ENCODE assay signal across 20 cellular contexts in genomic region chr12:2940564-2940963, GRCh38. TPM values are rescaled to one million over a fixed set of nuclear protein-coding genes. Genes with fewer than 3 reads are reported as not detected.
DNase-seq lines count a peak whose midpoint lies in the region; ATAC-seq, FAIRE-seq and TF ChIP-seq lines count a peak whose summit lies in the region.
"Had no signal": no experiment of that assay in that cellular context is flagged by ENCODE, and none has a peak within 500 bp of the region (broad histone marks: within the 10 kb centered on the region; RNA-seq: fewer than 3 reads in every experiment).

No MANE protein-coding gene starts in this region.

- no peak overlapping the region for H3T11ph ChIP-seq in H9 (ENCODE audit: low read length)

- H3K4me2 ChIP-seq in H9 (ENCODE audit: insufficient read depth, insufficient read length, low read length) (no peak overlapping the region), K562 (ENCODE audit: insufficient read depth, low read length) (no peak overlapping the region)

- no peaks in the 10 kb centered on the region for H3K23me2 ChIP-seq in H9 (ENCODE audit: insufficient read length, low read depth, low read length, poor library complexity, severe bottlenecking)

- H2BK20ac ChIP-seq in H9 (ENCODE audit: low read depth, low read length, poor library complexity, severe bottlenecking), result no peak overlapping the region

- H3K23ac ChIP-seq in H9 (ENCODE audit: insufficient read length, low read depth, low read length), result no peak overlapping the region

- H4K20me1 ChIP-seq in H9 (ENCODE audit: control insufficient read depth, insufficient read depth, insufficient read length) (no peaks in the 10 kb centered on the region), K562 (replicated peaks; ENCODE audit: control insufficient read depth, insufficient read depth, low read length) (no peaks in the 10 kb centered on the region)

- no peak overlapping the region for H3K56ac ChIP-seq in H9 (ENCODE audit: insufficient read length, low read depth, low read length)

- intact Hi-C loops in K562 (cut with micrococcal nuclease), result no loop called here
- intact Hi-C loops in right cardiac atrium (cut with DNase I), result loop anchor here (5.0 to 10.0 kb wide), 3 partner anchors 46 to 56 kb away; partner anchors contain the start of gene TULP3 (in 1 of the 4)
- intact Hi-C loops in posterior vena cava (cut with DNase I), result no loop called here
- intact Hi-C loops in gastrocnemius medialis (cut with DNase I; ENCODE audit: low total_unique reads), result no loop called here

- no peak overlapping the region for H4K91ac ChIP-seq in H9 (ENCODE audit: insufficient read length, low read depth, low read length)

- FAIRE-seq in K562 (lab: Jason Lieb, UNC), result no peak
- FAIRE-seq: GM12892, H54 had no signal

- H3K9me3 Mint-ChIP-seq in H9, result no peaks in the 10 kb centered on the region; a peak in 1 of 5 replicates
- peaks cover 4% of the 10 kb centered on the region for H3K9me3 Mint-ChIP-seq in glutamatergic neuron (ENCODE audit: unreplicated experiment)
- H3K9me3 Mint-ChIP-seq: CD14-positive monocyte, HFFc6 had no signal

- H3K27me3 ChIP-seq in H9 (ENCODE audit: insufficient read depth, low read length) (no peaks in the 10 kb centered on the region), K562 (ENCODE audit: control insufficient read depth in 2 of 2, insufficient read depth in 2 of 2, low read length in 2 of 2) (no peaks in the 10 kb centered on the region), right cardiac atrium (ENCODE audit: control insufficient read depth, insufficient read depth) (no peaks in the 10 kb centered on the region), gastrocnemius medialis (no peaks in the 10 kb centered on the region)

- H3K79me2 ChIP-seq in H9 (ENCODE audit: insufficient read depth, low read length) (no peaks in the 10 kb centered on the region), K562 (ENCODE audit: control insufficient read depth, insufficient read depth, low read length) (no peaks in the 10 kb centered on the region)

- H2AFZ ChIP-seq in H9 (ENCODE audit: low read length) (no peak overlapping the region), K562 (ENCODE audit: low read depth, low read length) (no peak overlapping the region)

- no peaks in the 10 kb centered on the region for H3K79me1 ChIP-seq in H9 (ENCODE audit: insufficient read depth, low read depth, low read length, poor library complexity, severe bottlenecking)

- H3K27ac Mint-ChIP-seq in H9 (peak overlapping the region in 2 of 3 experiments; percentile 81 to 83; a peak in 4 of 7 replicates), glutamatergic neuron (ENCODE audit: unreplicated experiment) (no peak overlapping the region)
- H3K27ac Mint-ChIP-seq: HFFc6 had no signal

- H2BK120ac ChIP-seq in H9 (ENCODE audit: low read depth, low read length, poor library complexity, severe bottlenecking), result no peak overlapping the region

- ATAC-seq in K562 (peak; percentile 52), right cardiac atrium (peak; percentile 51 to 64), HG02588 (IDR thresholded peaks at IDR 0.05; ENCODE audit: unreplicated experiment) (no peak), gastrocnemius medialis (no peak)

- CTCF ChIA-PET in K562 (lab: Yijun Ruan, JAX; ENCODE audit: low intra/inter-chr PET ratio), result interaction anchor here (0.7 to 1.1 kb wide), 2 partner anchors 93 to 97 kb away, joined by 3 to 4 read pairs; no protein-coding TSS in a partner anchor

- no peak for TF ChIP-seq RAD21 in K562 (CRISPR knock-in tag; conservative IDR thresholded peaks at IDR 0.05 in 1 of 2, IDR thresholded peaks at IDR 0.05 in 1 of 2)

- H3K14ac ChIP-seq in H9 (ENCODE audit: insufficient read depth, low read length), result no peak overlapping the region

- no peak overlapping the region for H3K18ac ChIP-seq in H9 (ENCODE audit: insufficient read length, low read depth, low read length)

- POLR2A ChIA-PET in K562 (lab: Yijun Ruan, JAX), result interaction anchor here (0.6 kb wide), 1 partner anchor 19 kb away, joined by 3 read pairs; no protein-coding TSS in a partner anchor

- H3K36me3 ChIP-seq in K562 (ENCODE audit: control insufficient read depth, insufficient read depth, low read length), result no peaks in the 10 kb centered on the region; the same call in 2 of the 3 replicates
- peaks cover 0 to 35% of the 10 kb centered on the region in 2 donors for H3K36me3 ChIP-seq in gastrocnemius medialis

- peaks cover 2% of the 10 kb centered on the region; the same call in 1 of the 2 replicates for H3K27me3 Mint-ChIP-seq in H9 (ENCODE audit: low read depth)
- no peaks in the 10 kb centered on the region for H3K27me3 Mint-ChIP-seq in glutamatergic neuron (ENCODE audit: unreplicated experiment)

- TF ChIP-seq EP300 in K562 (IDR thresholded peaks at IDR 0.05; ENCODE audit: low read length), result no peak

- H4K5ac ChIP-seq in H9 (ENCODE audit: insufficient read length, low read depth, low read length), result no peak overlapping the region

- H4K8ac ChIP-seq in H9 (replicated peaks; ENCODE audit: insufficient read length, low read depth, low read length), result no peak overlapping the region

- no peak overlapping the region for H2BK12ac ChIP-seq in H9 (ENCODE audit: insufficient read length, low read depth, low read length)

- H3K4me3 Mint-ChIP-seq in H9 (no peak overlapping the region), glutamatergic neuron (ENCODE audit: unreplicated experiment) (no peak overlapping the region)
- H3K4me3 Mint-ChIP-seq: CD14-positive monocyte, HFFc6 had no signal

- no peak overlapping the region for H3K27ac ChIP-seq in H9 (ENCODE audit: insufficient read length, low read depth, low read length)
- no peak overlapping the region for H3K27ac ChIP-seq in K562 (ENCODE audit: extremely low read depth, low read depth, low read length)
- no peak overlapping the region for H3K27ac ChIP-seq in right cardiac atrium (ENCODE audit: low read length)
- H3K27ac ChIP-seq in gastrocnemius medialis, result no peak overlapping the region
- H3K27ac ChIP-seq: HL-60 had no signal

- H3K4me3 ChIP-seq in K562, result no peak overlapping the region
- no peak overlapping the region for H3K4me3 ChIP-seq in right cardiac atrium (ENCODE audit: low read length)
- H3K4me3 ChIP-seq in gastrocnemius medialis, result no peak overlapping the region

- H3K9me3 ChIP-seq in H9 (ENCODE audit: control insufficient read depth, low read depth, low read length) (no peaks in the 10 kb centered on the region), K562 (replicated peaks; ENCODE audit: control insufficient read depth, insufficient read depth, low read depth, low read length) (no peaks in the 10 kb centered on the region), right cardiac atrium (ENCODE audit: control insufficient read depth, low read length) (no peaks in the 10 kb centered on the region), gastrocnemius medialis (no peaks in the 10 kb centered on the region)

- no TSS peak for BruUV-seq in K562 (replicated peaks; lab: Mats Ljungman, UMichigan)

- DNase-seq in H9, result no peak
- peak; percentile 17 to 52 (median 34) for DNase-seq in K562 (ENCODE audit: extremely low read depth in 1 of 4, low spot score in 3 of 4)
- peak in 2 of 3 donors; percentile 20 to 61 for DNase-seq in right cardiac atrium
- DNase-seq in posterior vena cava (ENCODE audit: low spot score), result peak; percentile 56
- no peak for DNase-seq in gastrocnemius medialis
- no peak for DNase-seq in glutamatergic neuron
- no peak for DNase-seq in globus pallidus (ENCODE audit: low spot score)
- DNase-seq: ACHN, AML-193, DMS79, HFFc6, NCI-H2029, NCI-H345, NCI-H524 treated with DMSO at 0.1 percent for 48 hours, RPMI8226 had no signal

- H3K9me1 ChIP-seq in K562 (ENCODE audit: control insufficient read depth, insufficient read depth, low read length), result peaks cover 2% of the 10 kb centered on the region

- no peaks in the 10 kb centered on the region for H3K4me1 ChIP-seq in H9 (ENCODE audit: insufficient read depth, low read length)
- H3K4me1 ChIP-seq in K562 (replicated peaks in 1 of 2; ENCODE audit: control insufficient read depth in 2 of 2, insufficient read depth in 2 of 2, low read length in 2 of 2), result peaks cover 5 to 6% of the 10 kb centered on the region in 2 experiments; a peak in 3 of 5 replicates
- no peaks in the 10 kb centered on the region for H3K4me1 ChIP-seq in right cardiac atrium (ENCODE audit: control insufficient read depth, insufficient read depth, low read length)
- no peaks in the 10 kb centered on the region for H3K4me1 ChIP-seq in gastrocnemius medialis

- in situ Hi-C loops in K562 (cut with MboI) (no loop called here), gastrocnemius medialis (cut with MboI; ENCODE audit: low sequenced_read_pairs in 4 of 4) (loop anchor here in 3 of 4 donors (10.0 kb wide), 1 partner anchor 56 kb away; no protein-coding TSS in a partner anchor)

- H3K9ac ChIP-seq in H9 (ENCODE audit: extremely low read depth, insufficient read length, low read length) (no peak overlapping the region), K562 (ENCODE audit: insufficient read depth in 1 of 2, low read depth in 2 of 2, low read length in 2 of 2) (peak overlapping the region in 1 of 2 experiments; percentile 71; a peak in 1 of 4 replicates)

- H3K4ac ChIP-seq in H9 (ENCODE audit: low read depth, low read length), result no peak overlapping the region

- no peak overlapping the region for H2AK5ac ChIP-seq in H9 (ENCODE audit: insufficient read length, low read length)

- H3K36me3 Mint-ChIP-seq in H9 (ENCODE audit: insufficient read depth in 1 of 3, low read depth in 3 of 3) (peaks cover 0 to 33% (median 31%) of the 10 kb centered on the region in 3 experiments; a peak in 5 of 7 replicates), glutamatergic neuron (ENCODE audit: unreplicated experiment) (no peaks in the 10 kb centered on the region)

- TF ChIP-seq CTCF in H9 (conservative IDR thresholded peaks at IDR 0.05), result no peak
- no peak for TF ChIP-seq CTCF in K562 (IDR thresholded peaks at IDR 0.05 in 2 of 3, conservative IDR thresholded peaks at IDR 0.05 in 1 of 3; ENCODE audit: insufficient read depth in 2 of 3, low read depth in 1 of 3, low read length in 3 of 3)
- no peak for TF ChIP-seq CTCF in gastrocnemius medialis (IDR thresholded peaks at IDR 0.05 in 4 of 5, conservative IDR thresholded peaks at IDR 0.05 in 1 of 5)
- TF ChIP-seq CTCF in glutamatergic neuron (IDR thresholded peaks at IDR 0.05; ENCODE audit: partially characterized antibody, unreplicated experiment), result no peak

- no peak for TF ChIP-seq POLR2A in K562 (conservative IDR thresholded peaks at IDR 0.05)
- TF ChIP-seq POLR2A in gastrocnemius medialis (IDR thresholded peaks at IDR 0.05), result no peak

- WGBS in H9 (ENCODE audit: extremely low coverage, insufficient read length, low lambda C conversion rate), result no CpG with 5 or more reads among the region's 10 CpGs
- WGBS in K562 (ENCODE audit: insufficient coverage, low coverage, missing lambda C conversion rate), result 4% methylated on average over 4 of the region's 10 CpGs
- 27% methylated on average over 10 of the region's 10 CpGs for WGBS in right cardiac atrium

- H3K4me1 Mint-ChIP-seq in H9, result peaks cover 0 to 5% of the 10 kb centered on the region in 2 experiments; a peak in 1 of 4 replicates
- no peaks in the 10 kb centered on the region for H3K4me1 Mint-ChIP-seq in glutamatergic neuron (ENCODE audit: low read depth, unreplicated experiment)

- H2BK5ac ChIP-seq in H9 (ENCODE audit: insufficient read length, low read length), result no peak overlapping the region

- H2BK15ac ChIP-seq in H9 (ENCODE audit: low read depth, low read length), result no peak overlapping the region

RNA-seq across cellular contexts. Expression of gene TEAD4, which starts 18.6 kb away (rescaled TPM):
- total RNA-seq in H9 (2021) (127 and 133 TPM in 2 replicates), K562 (2014; rRNA removed) (23.9 and 27.2 TPM in 2 replicates), K562 (2014; rRNA removed; fragmentation: Illumina TruSeq; extraction: Trizol) (13.4 and 15.7 TPM in 2 replicates), K562 (2015; rRNA removed; fragmentation: Illumina TruSeq; extraction: Trizol) (15.1 and 16.1 TPM in 2 replicates), K562 (2021) (38.6 and 40.0 TPM in 2 replicates), right cardiac atrium (10 to 100 TPM; 11.1 to 22.9 (median 11.8) TPM), posterior vena cava (10 to 100 TPM; 14.1 to 35.3 TPM), gastrocnemius medialis (100 to 1,000 TPM in 2 of 4 donors, 10 to 100 TPM in 2; 91.1 to 201 (median 122) TPM), glutamatergic neuron (ENCODE audit: unreplicated experiment) (3.8 TPM)
- total RNA-seq in K562 (2011; cell fraction: chromatin; rRNA removed; ENCODE audit: low replicate concordance), result 7.9 and 24.9 TPM in 2 replicates
- total RNA-seq in K562 (2011; cell fraction: nucleolus; rRNA removed), result 18.8 and 20.4 TPM in 2 replicates
- total RNA-seq in K562 (2011; cell fraction: nucleoplasm; rRNA removed), result 15.1 and 16.4 TPM in 2 replicates
- polyA plus RNA-seq in K562 (2011; rRNA removed) (17.0 and 21.3 TPM in 2 replicates), K562 (2014; fragmentation: Illumina TruSeq; extraction: Trizol) (23.7 and 30.8 TPM in 2 replicates), K562 (2014; fragmentation: Nextera tagmentation; extraction: Ambion mirVana) (1 to 10 TPM in 1 of 2 experiments, under 1 TPM in 1; 0.82 to 1.3 TPM), K562 (2014; rRNA removed) (29.6 and 31.8 TPM in 2 replicates), right cardiac atrium (9.6 TPM)
- polyA plus RNA-seq in K562 (2011; cell fraction: cytosol; rRNA removed), result 22.3 and 41.2 TPM in 2 replicates
- 13.3 and 19.3 TPM in 2 replicates for polyA plus RNA-seq in K562 (2011; cell fraction: nucleus; rRNA removed)
- 18.1 and 27.4 TPM in 2 replicates for polyA plus RNA-seq in K562 (2012)
- 14.5 and 17.3 TPM in 2 replicates for polyA minus RNA-seq in K562 (2011; rRNA and poly(A)+ RNA removed)
- 20.2 and 25.8 TPM in 2 replicates for polyA minus RNA-seq in K562 (2011; cell fraction: cytosol; rRNA and poly(A)+ RNA removed)
- polyA minus RNA-seq in K562 (2011; cell fraction: nucleus; rRNA and poly(A)+ RNA removed), result 7.4 and 7.9 TPM in 2 replicates
- polyA plus RNA-seq: CD14-positive monocyte had no signal

RNA-seq across cellular contexts. Expression of gene TULP3, which starts 49.9 kb away (rescaled TPM):
- total RNA-seq in H9 (2021) (21.4 and 22.3 TPM in 2 replicates), K562 (2014; rRNA removed) (6.0 and 6.9 TPM in 2 replicates), K562 (2014; rRNA removed; fragmentation: Illumina TruSeq; extraction: Trizol) (6.3 and 7.3 TPM in 2 replicates), K562 (2015; rRNA removed; fragmentation: Illumina TruSeq; extraction: Trizol) (6.9 and 7.1 TPM in 2 replicates), K562 (2021) (6.7 and 7.4 TPM in 2 replicates), right cardiac atrium (10 to 100 TPM; 14.1 to 17.1 (median 15.9) TPM), posterior vena cava (10 to 100 TPM; 19.5 to 23.6 TPM), gastrocnemius medialis (10 to 100 TPM in 2 of 4 donors, 1 to 10 TPM in 2; 2.8 to 15.8 (median 11.2) TPM), glutamatergic neuron (ENCODE audit: unreplicated experiment) (12.5 TPM)
- total RNA-seq in K562 (2011; cell fraction: chromatin; rRNA removed; ENCODE audit: low replicate concordance), result 6.6 and 12.0 TPM in 2 replicates
- 5.4 and 5.5 TPM in 2 replicates for total RNA-seq in K562 (2011; cell fraction: nucleolus; rRNA removed)
- total RNA-seq in K562 (2011; cell fraction: nucleoplasm; rRNA removed), result 6.8 and 7.4 TPM in 2 replicates
- polyA plus RNA-seq in K562 (2011; rRNA removed) (10.9 and 13.5 TPM in 2 replicates), K562 (2014; fragmentation: Illumina TruSeq; extraction: Trizol) (9.8 and 13.3 TPM in 2 replicates), K562 (2014; fragmentation: Nextera tagmentation; extraction: Ambion mirVana) (1 to 10 TPM; 3.6 to 8.8 TPM), K562 (2014; rRNA removed) (6.7 and 7.3 TPM in 2 replicates), right cardiac atrium (10.5 TPM)
- 10.5 and 11.6 TPM in 2 replicates for polyA plus RNA-seq in K562 (2011; cell fraction: cytosol; rRNA removed)
- 13.1 and 13.7 TPM in 2 replicates for polyA plus RNA-seq in K562 (2011; cell fraction: nucleus; rRNA removed)
- polyA plus RNA-seq in K562 (2012), result 7.4 and 8.0 TPM in 2 replicates
- polyA minus RNA-seq in K562 (2011; rRNA and poly(A)+ RNA removed), result 7.4 and 7.9 TPM in 2 replicates
- 5.4 and 7.3 TPM in 2 replicates for polyA minus RNA-seq in K562 (2011; cell fraction: cytosol; rRNA and poly(A)+ RNA removed)
- polyA minus RNA-seq in K562 (2011; cell fraction: nucleus; rRNA and poly(A)+ RNA removed), result 2.0 and 3.6 TPM in 2 replicates

Comparison
In these comparisons a context has a peak if more than half of its experiments do, and no peak if none do; other contexts are left out.
1. DNase-seq: peak in K562 (4 of 4), right cardiac atrium (2 of 3) and posterior vena cava (single experiment); none in H9 (single experiment), gastrocnemius medialis (0 of 2), glutamatergic neuron (single experiment) and globus pallidus (single experiment).
2. ATAC-seq: peak in K562 (single experiment) and right cardiac atrium (2 of 2); none in HG02588 (single experiment) and gastrocnemius medialis (0 of 2).
3. intact Hi-C loops: an anchor here in right cardiac atrium (5.0 to 10.0 kb wide); none called in K562, posterior vena cava and gastrocnemius medialis.